Comparison of ENCODE assay signal across 31 cellular contexts in the genomic region with DNA sequence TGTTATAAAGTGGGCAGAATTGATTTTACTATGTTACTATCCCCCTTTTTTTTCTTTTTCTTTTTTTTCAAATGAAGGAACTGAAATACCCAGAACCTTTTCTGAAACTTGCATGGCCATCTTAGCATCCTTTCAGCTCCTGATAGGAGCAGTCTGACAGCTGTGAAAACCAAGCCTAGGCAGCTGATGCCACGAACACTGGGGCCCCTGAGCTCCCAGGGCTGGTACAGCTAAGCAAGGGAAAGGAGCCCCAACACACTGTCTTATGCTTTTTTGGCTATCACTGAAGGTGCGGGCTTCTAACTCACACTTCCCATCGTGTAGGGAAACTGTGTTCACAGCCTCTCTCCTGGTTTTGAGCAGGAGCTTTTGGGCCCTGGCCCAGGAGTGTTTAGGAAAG. TPM values are rescaled to one million over a fixed set of nuclear protein-coding genes. Genes with fewer than 3 reads are reported as not detected.
"Had no signal": no experiment of that assay in that cellular context is flagged by ENCODE, and none has a peak within 500 bp of the region (broad histone marks: within the 10 kb centered on the region; RNA-seq: fewer than 3 reads in every experiment).

No MANE protein-coding gene starts in this region.

- ATAC-seq: activated naive CD4-positive, alpha-beta T cell treated with anti-CD3 and anti-CD28 coated beads, Interleukin-2, amount 50 U/mL, for 72 hours; activated T-cell treated with anti-CD3 and anti-CD28 coated beads, Interleukin-2, amount 50 U/mL, for 72 hours; body of pancreas; effector memory CD8-positive, alpha-beta T cell; foreskin keratinocyte; gastrocnemius medialis had no signal

- H3K27me3 ChIP-seq: body of pancreas, foreskin keratinocyte, gastrocnemius medialis had no signal

- H3K9me3 ChIP-seq: adrenal gland, body of pancreas, esophagus muscularis mucosa, gastrocnemius medialis had no signal

- H3K4me3 ChIP-seq: adrenal gland, body of pancreas, esophagus muscularis mucosa, gastrocnemius medialis had no signal

- H3K4me1 ChIP-seq: adrenal gland, body of pancreas, esophagus muscularis mucosa, gastrocnemius medialis had no signal

- H3K36me3 ChIP-seq: adrenal gland, esophagus muscularis mucosa, gastrocnemius medialis had no signal

- H3K27ac ChIP-seq: adrenal gland, body of pancreas, esophagus muscularis mucosa, foreskin keratinocyte, gastrocnemius medialis had no signal

- DNase-seq: activated CD4-positive, alpha-beta memory T cell treated with anti-CD3 and anti-CD28 coated beads, Interleukin-2, amount 10 ng/mL, durations not matched to agents 7 days and 5 days; activated CD4-positive, alpha-beta T cell treated with anti-CD3 and anti-CD28 coated beads for 1 hour; activated CD4-positive, alpha-beta T cell treated with anti-CD3 and anti-CD28 coated beads for 4 hours; activated CD4-positive, alpha-beta T cell treated with anti-CD3 and anti-CD28 coated beads, Interleukin-2, amount 10 ng/mL, durations not matched to agents 7 days and 5 days; activated CD4-positive, alpha-beta T cell treated with anti-CD3 and anti-CD28 coated beads, Interleukin-2, amount 50 U/mL, for 4 hours; activated CD4-positive, CD25-positive, alpha-beta regulatory T cell; activated CD8-positive, alpha-beta memory T cell treated with anti-CD3 and anti-CD28 coated beads, Interleukin-2, amount 50 U/mL, for 48 hours; activated gamma-delta T cell; activated naive CD4-positive, alpha-beta T cell; activated naive CD4-positive, alpha-beta T cell treated with anti-CD3 and anti-CD28 coated beads, Interleukin-2, amount 10 ng/mL, durations not matched to agents 7 days and 5 days; activated T-cell treated with anti-CD3 and anti-CD28 coated beads for 4 hours; activated T-cell treated with anti-CD3 and anti-CD28 coated beads, Interleukin-2, amount 50 U/mL, for 24 hours; activated T-cell treated with anti-CD3 and anti-CD28 coated beads, Interleukin-2, amount 50 U/mL, for 72 hours; adrenal gland; amygdala; aorta; body of pancreas; caudate nucleus; cortex of kidney; dermis blood vessel endothelial cell; effector CD4-positive, alpha-beta T cell; effector memory CD8-positive, alpha-beta T cell; erythroblast; foreskin keratinocyte; gastrocnemius medialis; head of caudate nucleus; T-helper 2 cell had no signal

RNA-seq across cellular contexts. Expression of a gene that starts 23.0 kb away (rescaled TPM):
- total RNA-seq: activated CD4-positive, alpha-beta memory T cell treated with anti-CD3 and anti-CD28 coated beads, Interleukin-2, amount 10 ng/mL, durations not matched to agents 7 days and 5 days; activated CD4-positive, alpha-beta T cell treated with anti-CD3 and anti-CD28 coated beads, Interleukin-2, amount 10 ng/mL, durations not matched to agents 7 days and 5 days; activated naive CD4-positive, alpha-beta T cell treated with anti-CD3 and anti-CD28 coated beads, Interleukin-2, amount 50 U/mL, for 72 hours; chondrocyte; dermis blood vessel endothelial cell; foreskin keratinocyte; T-helper 1 cell treated with Interleukin-12 subunit alpha and Interleukin-12 subunit beta and Interleukin-4 antibody, amounts not matched to agents 30 ng/mL and 1 ng/mL, for 36 hours had no signal
- polyA plus RNA-seq: foreskin keratinocyte had no signal
